18 cellular contexts compared by ENCODE assay signal in genomic region chr22:48693377-48694135, GRCh38.
"Had no signal": no experiment of that assay in that cellular context is flagged by ENCODE, and none has a peak within 500 bp of the region (broad histone marks: within the 10 kb centered on the region; RNA-seq: fewer than 3 reads in every experiment).

No MANE protein-coding gene starts in this region.

- H3K27ac Mint-ChIP-seq: naive thymus-derived CD4-positive, alpha-beta T cell; progenitor cell of endocrine pancreas; stimulated activated naive B cell treated with anti-CD40 and anti-IgM and Interleukin-4, amounts not matched to agents 10 μg/mL and 1 μg/mL and 100 μg/mL, for 72 hours; stimulated activated naive CD8-positive, alpha-beta T cell treated with anti-CD3 and anti-CD28 coated beads, Interleukin-15, amount 100 ng/mL, for 72 hours had no signal

- H3K27me3 Mint-ChIP-seq: naive thymus-derived CD4-positive, alpha-beta T cell; progenitor cell of endocrine pancreas; stimulated activated naive B cell treated with anti-CD40 and anti-IgM and Interleukin-4, amounts not matched to agents 10 μg/mL and 1 μg/mL and 100 μg/mL, for 72 hours; stimulated activated naive CD8-positive, alpha-beta T cell treated with anti-CD3 and anti-CD28 coated beads, Interleukin-15, amount 100 ng/mL, for 72 hours had no signal

- H3K9me3 Mint-ChIP-seq: naive thymus-derived CD4-positive, alpha-beta T cell; stimulated activated naive B cell treated with anti-CD40 and anti-IgM and Interleukin-4, amounts not matched to agents 10 μg/mL and 1 μg/mL and 100 μg/mL, for 72 hours; stimulated activated naive CD8-positive, alpha-beta T cell treated with anti-CD3 and anti-CD28 coated beads, Interleukin-15, amount 100 ng/mL, for 72 hours had no signal

- DNase-seq: effector memory CD4-positive, alpha-beta T cell; hippocampal formation; mesendoderm; naive thymus-derived CD4-positive, alpha-beta T cell; sigmoid colon; stimulated activated CD4-positive, alpha-beta T cell treated with anti-CD3 and anti-CD28 coated beads, Interleukin-2, amount 100 ng/mL, for 24 hours; stimulated activated CD4-positive, alpha-beta T cell treated with anti-CD3 and anti-CD28 coated beads, Interleukin-4, amount 100 ng/mL, for 4 hours; stimulated activated naive B cell treated with anti-CD40 and anti-IgM and Interleukin-4, amounts not matched to agents 10 μg/mL and 1 μg/mL and 100 μg/mL, for 72 hours; stimulated activated naive CD8-positive, alpha-beta T cell treated with anti-CD3 and anti-CD28 coated beads, Interleukin-15, amount 100 ng/mL, for 72 hours; trophoblast cell had no signal

- H3K27me3 ChIP-seq: left lung, pancreas, sigmoid colon, testis had no signal

- H3K9me3 ChIP-seq: heart left ventricle, left lung, pancreas, sigmoid colon, testis had no signal

- H3K4me1 ChIP-seq: heart left ventricle, left lung, pancreas, sigmoid colon had no signal

- ATAC-seq: esophagus mucosa; heart left ventricle; left lung; naive thymus-derived CD4-positive, alpha-beta T cell; pancreas; stimulated activated naive B cell treated with anti-CD40 and anti-IgM and Interleukin-4, amounts not matched to agents 10 μg/mL and 1 μg/mL and 100 μg/mL, for 72 hours; stimulated activated naive CD8-positive, alpha-beta T cell treated with anti-CD3 and anti-CD28 coated beads, Interleukin-15, amount 100 ng/mL, for 72 hours had no signal

- H3K36me3 Mint-ChIP-seq: naive thymus-derived CD4-positive, alpha-beta T cell; stimulated activated naive B cell treated with anti-CD40 and anti-IgM and Interleukin-4, amounts not matched to agents 10 μg/mL and 1 μg/mL and 100 μg/mL, for 72 hours had no signal

- H3K36me3 ChIP-seq: heart left ventricle, left lung, pancreas, sigmoid colon had no signal

- H3K27ac ChIP-seq: heart left ventricle, left lung, pancreas, sigmoid colon, skin epidermis, testis had no signal

- H3K4me1 Mint-ChIP-seq: naive thymus-derived CD4-positive, alpha-beta T cell; stimulated activated naive B cell treated with anti-CD40 and anti-IgM and Interleukin-4, amounts not matched to agents 10 μg/mL and 1 μg/mL and 100 μg/mL, for 72 hours; stimulated activated naive CD8-positive, alpha-beta T cell treated with anti-CD3 and anti-CD28 coated beads, Interleukin-15, amount 100 ng/mL, for 72 hours had no signal

- H3K4me3 Mint-ChIP-seq: naive thymus-derived CD4-positive, alpha-beta T cell; stimulated activated naive B cell treated with anti-CD40 and anti-IgM and Interleukin-4, amounts not matched to agents 10 μg/mL and 1 μg/mL and 100 μg/mL, for 72 hours; stimulated activated naive CD8-positive, alpha-beta T cell treated with anti-CD3 and anti-CD28 coated beads, Interleukin-15, amount 100 ng/mL, for 72 hours had no signal

- H3K4me3 ChIP-seq: heart left ventricle, left lung, lung, pancreas, sigmoid colon, skin epidermis, testis had no signal
